ENCODE assay signal across 1 cellular context in genomic region chr10:97542169-97543024, GRCh38.
TF ChIP-seq lines count a peak whose summit lies in the region.

No MANE protein-coding gene starts in this region.

TF ChIP-seq in GM23338, 12 proteins besides CTCF, POLR2A, EP300 and RAD21 (continued from another document):
- TF ChIP-seq STAT1 (IDR thresholded peaks at IDR 0.05; ENCODE audit: unreplicated experiment) (no peak), CREB1 (CRISPR knock-in tag; IDR thresholded peaks at IDR 0.05; ENCODE audit: low read depth) (no peak), JUNB (IDR thresholded peaks at IDR 0.05; ENCODE audit: unreplicated experiment) (no peak), EZH2phosphoT487 (IDR thresholded peaks at IDR 0.05; ENCODE audit: unreplicated experiment) (no peak), REST (IDR thresholded peaks at IDR 0.05; ENCODE audit: unreplicated experiment) (no peak), ZNF114 (CRISPR knock-in tag; IDR thresholded peaks at IDR 0.05) (no peak), EZH2 (IDR thresholded peaks at IDR 0.05; ENCODE audit: low read depth, unreplicated experiment) (no peak)
TF ChIP-seq in GM23338: peak in this region for 0.
